Comparison of ENCODE assay signal across 11 cellular contexts in genomic region chr3:17422636-17423035, GRCh38.
"Had no signal": no experiment of that assay in that cellular context is flagged by ENCODE, and none has a peak within 500 bp of the region (broad histone marks: within the 10 kb centered on the region; RNA-seq: fewer than 3 reads in every experiment).

No MANE protein-coding gene starts in this region.

- H3K9ac ChIP-seq: GM23248 had no signal

- H3K4me2 ChIP-seq: GM23338 had no signal

- H3K9me3 ChIP-seq: HAP-1 had no signal

- H2AFZ ChIP-seq: GM23248, GM23338 had no signal

- DNase-seq: GM23248, GOT3, H7, H9, HCEC 1CT, HFFc6 had no signal

- H3K27ac ChIP-seq: GM23248 had no signal

- FAIRE-seq: H1, H54 had no signal

- H3K36me3 ChIP-seq: HAP-1 had no signal

- H3K4me3 ChIP-seq: GM23248, GM23338, HAP-1 had no signal

- ATAC-seq: GM23338, HCT116 had no signal
